20 cellular contexts compared by ENCODE assay signal in the genomic region with DNA sequence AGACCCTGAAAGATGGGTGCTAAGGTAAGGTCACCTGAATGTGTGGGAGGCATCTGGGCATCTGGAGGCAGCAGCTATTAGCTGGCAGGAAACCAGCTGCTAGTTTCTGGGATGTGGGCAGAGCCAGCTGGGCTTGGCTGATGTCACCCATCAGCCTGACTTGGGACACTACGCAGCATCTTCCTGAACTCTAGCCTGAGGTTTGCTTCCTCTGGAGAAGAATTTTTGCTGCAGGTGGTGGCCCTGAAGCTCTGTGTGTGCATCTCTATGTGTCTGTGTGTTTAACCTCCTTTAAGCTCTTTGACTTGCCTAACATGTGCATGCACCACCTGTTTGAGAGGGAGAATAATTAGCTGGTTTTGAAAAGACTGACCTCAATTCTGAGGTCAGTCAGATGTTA.
"Had no signal": no experiment of that assay in that cellular context is flagged by ENCODE, and none has a peak within 500 bp of the region (broad histone marks: within the 10 kb centered on the region; RNA-seq: fewer than 3 reads in every experiment).

No MANE protein-coding gene starts in this region.

- H3K4me2 ChIP-seq: neural progenitor cell had no signal

- H3K4me1 ChIP-seq: body of pancreas, neural progenitor cell, thyroid gland, upper lobe of right lung had no signal

- H2AFZ ChIP-seq: neural progenitor cell had no signal

- H3K9me3 ChIP-seq: body of pancreas, thyroid gland, upper lobe of right lung had no signal

- DNase-seq: activated CD4-positive, alpha-beta T cell treated with anti-CD3 and anti-CD28 coated beads, Interleukin-2, amount 10 ng/mL, durations not matched to agents 7 days and 5 days; activated CD4-positive, CD25-positive, alpha-beta regulatory T cell treated with anti-CD3 and anti-CD28 coated beads, Interleukin-2, amount 50 U/mL, for 72 hours; activated CD8-positive, alpha-beta T cell treated with anti-CD3 and anti-CD28 coated beads, Interleukin-2, amount 10 ng/mL, durations not matched to agents 7 days and 5 days; activated gamma-delta T cell; activated naive CD4-positive, alpha-beta T cell treated with anti-CD3 and anti-CD28 coated beads, Interleukin-2, amount 50 U/mL, for 16 hours; activated naive CD8-positive, alpha-beta T cell treated with anti-CD3 and anti-CD28 coated beads, Interleukin-2, amount 50 U/mL, for 24 hours; anterior cingulate cortex; effector CD4-positive, alpha-beta T cell; naive thymus-derived CD4-positive, alpha-beta T cell; stimulated activated CD4-positive, alpha-beta T cell treated with anti-CD3 and anti-CD28 coated beads, Interleukin-1b, Interleukin-23, amount 100 ng/mL, for 48 hours; substantia nigra; upper lobe of right lung; WERI-Rb-1 had no signal

- H3K4me3 ChIP-seq: body of pancreas, cardiac muscle cell, lung, neural progenitor cell, skin epidermis, thyroid gland, upper lobe of right lung had no signal

- ATAC-seq: activated CD8-positive, alpha-beta T cell treated with anti-CD3 and anti-CD28 coated beads, Interleukin-2, amount 10 ng/mL, durations not matched to agents 7 days and 5 days; activated naive CD8-positive, alpha-beta T cell treated with anti-CD3 and anti-CD28 coated beads, Interleukin-2, amount 50 U/mL, for 24 hours; body of pancreas; left colon; naive thymus-derived CD4-positive, alpha-beta T cell; upper lobe of right lung had no signal

- H3K27ac ChIP-seq: body of pancreas, cardiac muscle cell, neural progenitor cell, skin epidermis, thyroid gland, upper lobe of right lung, WERI-Rb-1 had no signal

- H3K27me3 ChIP-seq: body of pancreas, cardiac muscle cell, neural progenitor cell, thyroid gland, upper lobe of right lung had no signal

- H3K9ac ChIP-seq: neural progenitor cell had no signal

- H3K36me3 ChIP-seq: cardiac muscle cell, neural progenitor cell, thyroid gland, upper lobe of right lung, WERI-Rb-1 had no signal
